ENCODE assay signal across 28 cellular contexts in the genomic region with DNA sequence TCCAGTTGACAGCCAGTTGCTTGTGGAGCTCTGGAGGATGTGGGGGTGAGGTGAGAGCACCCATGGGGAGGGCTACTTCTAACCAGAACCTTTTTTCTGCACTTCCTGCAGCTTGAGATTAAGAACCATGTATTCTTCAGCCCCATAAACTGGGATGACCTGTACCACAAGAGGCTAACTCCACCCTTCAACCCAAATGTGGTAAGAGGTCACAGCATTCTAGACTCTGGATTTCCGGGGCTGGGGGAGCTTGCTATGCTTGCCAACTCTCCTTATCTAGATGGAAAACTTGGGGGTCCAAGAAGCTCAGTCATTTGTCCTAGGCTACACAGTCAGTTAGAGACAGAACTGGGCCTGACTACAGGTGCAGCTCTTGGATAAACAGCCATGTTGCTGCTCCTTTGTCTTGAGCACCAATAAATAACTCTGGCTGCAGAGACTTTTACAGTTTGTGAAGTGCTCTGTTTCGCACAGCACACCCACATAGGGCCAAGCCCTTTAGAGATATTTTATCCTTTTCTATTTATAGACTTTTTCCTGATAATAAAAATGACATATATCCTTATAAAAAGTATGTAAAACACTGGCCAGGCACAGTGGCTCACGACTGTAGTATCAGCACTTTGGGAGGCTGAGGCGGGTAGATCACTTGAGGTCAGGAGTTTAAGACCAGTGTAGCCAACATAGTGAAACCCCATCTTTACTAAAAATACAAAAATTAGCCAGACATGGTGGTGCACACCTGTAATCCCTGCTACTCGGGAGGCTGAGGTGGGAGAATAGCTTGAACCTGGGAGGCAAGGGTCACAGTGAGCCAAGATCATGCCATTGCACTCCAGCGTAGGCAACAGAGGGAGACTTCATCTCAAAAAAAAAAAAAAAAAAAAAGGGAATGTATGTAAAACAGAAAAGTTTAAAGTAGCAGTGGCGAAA. TPM values are rescaled to one million over a fixed set of nuclear protein-coding genes. Genes with fewer than 3 reads are reported as not detected.
DNase-seq lines count a peak whose midpoint lies in the region; ATAC-seq and TF ChIP-seq lines count a peak whose summit lies in the region.
"Had no signal": no experiment of that assay in that cellular context is flagged by ENCODE, and none has a peak within 500 bp of the region (broad histone marks: within the 10 kb centered on the region; RNA-seq: fewer than 3 reads in every experiment).

No MANE protein-coding gene starts in this region.

- no peak for DNase-seq in activated naive CD8-positive, alpha-beta T cell treated with anti-CD3 and anti-CD28 coated beads, Interleukin-2, amount 10 ng/mL, durations not matched to agents 7 days and 5 days
- DNase-seq in activated naive CD8-positive, alpha-beta T cell treated with anti-CD3 and anti-CD28 coated beads for 36 hours = no peak
- DNase-seq in RPMI8226 = peak; percentile 25
- peak; percentile 89 for DNase-seq in fibroblast of villous mesenchyme (ENCODE audit: low read depth)
- DNase-seq in germinal center (ENCODE audit: low spot score) = no peak
- DNase-seq in NCI-H1105 treated with DMSO at 0.1 percent for 48 hours (lab: John Stamatoyannopoulos, UW) = no peak
- no peak for DNase-seq in hypothalamus (lab: John Stamatoyannopoulos, UW)
- DNase-seq in NCI-H187 treated with DMSO at 0.1 percent for 48 hours (lab: John Stamatoyannopoulos, UW) = no peak
- DNase-seq: activated CD4-positive, alpha-beta T cell treated with anti-CD3 and anti-CD28 coated beads for 36 hours; Calu3; endodermal cell; head of caudate nucleus; left ventricle myocardium superior; midbrain; NCI-H1694 treated with DMSO at 0.1 percent for 48 hours; NCI-H226; small intestine; stimulated activated CD4-positive, alpha-beta T cell treated with anti-CD3 and anti-CD28 coated beads, Interleukin-4, amount 100 ng/mL, for 1 hour; upper lobe of left lung had no signal

- POLR2A ChIA-PET in activated naive CD8-positive, alpha-beta T cell treated with anti-CD3 and anti-CD28 coated beads, Interleukin-2, amount 10 ng/mL, durations not matched to agents 7 days and 5 days (lab: Charles Lee) = no interaction called here

- peak; percentile 76 for ATAC-seq in activated naive CD8-positive, alpha-beta T cell treated with anti-CD3 and anti-CD28 coated beads, Interleukin-2, amount 10 ng/mL, durations not matched to agents 7 days and 5 days (ENCODE audit: low read depth)
- ATAC-seq: A549; activated CD4-positive, alpha-beta T cell treated with anti-CD3 and anti-CD28 coated beads for 36 hours; activated naive CD4-positive, alpha-beta T cell treated with anti-CD3 and anti-CD28 coated beads, Interleukin-2, amount 50 U/mL, for 72 hours; HCT116; left ventricle myocardium superior had no signal

- H3K4me3 ChIP-seq in fibroblast of villous mesenchyme (ENCODE audit: low read depth, low read length) = no peak overlapping the region
- H3K4me3 ChIP-seq: A549; BLaER1 treated with 17β-estradiol and CSF1 and Interleukin-3, amounts not matched to agents 10 nM and 100 nM; SK-N-MC; upper lobe of left lung had no signal

- H3K4me3 Mint-ChIP-seq in activated naive CD8-positive, alpha-beta T cell treated with anti-CD3 and anti-CD28 coated beads, Interleukin-2, amount 10 ng/mL, durations not matched to agents 7 days and 5 days = no peak overlapping the region
- no peak overlapping the region for H3K4me3 Mint-ChIP-seq in activated naive CD8-positive, alpha-beta T cell treated with anti-CD3 and anti-CD28 coated beads for 36 hours
- H3K4me3 Mint-ChIP-seq: activated CD4-positive, alpha-beta T cell treated with anti-CD3 and anti-CD28 coated beads for 36 hours; endodermal cell; stimulated activated naive CD8-positive, alpha-beta T cell treated with anti-CD3 and anti-CD28 coated beads, Interleukin-15, Interleukin-2, amounts not matched to agents 100 ng/mL and 50 ng/mL, for 24 hours had no signal

- H3K4me1 Mint-ChIP-seq in activated naive CD8-positive, alpha-beta T cell treated with anti-CD3 and anti-CD28 coated beads, Interleukin-2, amount 10 ng/mL, durations not matched to agents 7 days and 5 days = peaks cover 8% of the 10 kb centered on the region
- no peaks in the 10 kb centered on the region for H3K4me1 Mint-ChIP-seq in activated naive CD8-positive, alpha-beta T cell treated with anti-CD3 and anti-CD28 coated beads for 36 hours
- H3K4me1 Mint-ChIP-seq: activated CD4-positive, alpha-beta T cell treated with anti-CD3 and anti-CD28 coated beads for 36 hours had no signal

- TF ChIP-seq CTCF in fibroblast of villous mesenchyme (IDR thresholded peaks at IDR 0.05; ENCODE audit: insufficient read depth, low read depth, low read length) = no peak

- H3K27me3 Mint-ChIP-seq in activated naive CD8-positive, alpha-beta T cell treated with anti-CD3 and anti-CD28 coated beads, Interleukin-2, amount 10 ng/mL, durations not matched to agents 7 days and 5 days = peaks cover 4% of the 10 kb centered on the region
- H3K27me3 Mint-ChIP-seq in activated naive CD8-positive, alpha-beta T cell treated with anti-CD3 and anti-CD28 coated beads for 36 hours = no peaks in the 10 kb centered on the region
- H3K27me3 Mint-ChIP-seq: activated CD4-positive, alpha-beta T cell treated with anti-CD3 and anti-CD28 coated beads for 36 hours; stimulated activated naive CD8-positive, alpha-beta T cell treated with anti-CD3 and anti-CD28 coated beads, Interleukin-15, Interleukin-2, amounts not matched to agents 100 ng/mL and 50 ng/mL, for 24 hours had no signal

- no peak overlapping the region for H3K27ac Mint-ChIP-seq in activated naive CD8-positive, alpha-beta T cell treated with anti-CD3 and anti-CD28 coated beads, Interleukin-2, amount 10 ng/mL, durations not matched to agents 7 days and 5 days
- no peak overlapping the region for H3K27ac Mint-ChIP-seq in activated naive CD8-positive, alpha-beta T cell treated with anti-CD3 and anti-CD28 coated beads for 36 hours
- H3K27ac Mint-ChIP-seq: activated CD4-positive, alpha-beta T cell treated with anti-CD3 and anti-CD28 coated beads for 36 hours; activated naive CD4-positive, alpha-beta T cell treated with anti-CD3 and anti-CD28 coated beads, Interleukin-2, amount 50 U/mL, for 72 hours; endodermal cell; stimulated activated naive CD8-positive, alpha-beta T cell treated with anti-CD3 and anti-CD28 coated beads, Interleukin-15, Interleukin-2, amounts not matched to agents 100 ng/mL and 50 ng/mL, for 24 hours had no signal

- H3K9me3 Mint-ChIP-seq in activated naive CD8-positive, alpha-beta T cell treated with anti-CD3 and anti-CD28 coated beads, Interleukin-2, amount 10 ng/mL, durations not matched to agents 7 days and 5 days = no peaks in the 10 kb centered on the region
- no peaks in the 10 kb centered on the region for H3K9me3 Mint-ChIP-seq in activated naive CD8-positive, alpha-beta T cell treated with anti-CD3 and anti-CD28 coated beads for 36 hours
- H3K9me3 Mint-ChIP-seq: activated naive CD4-positive, alpha-beta T cell treated with anti-CD3 and anti-CD28 coated beads, Interleukin-2, amount 50 U/mL, for 72 hours; endodermal cell; stimulated activated naive CD8-positive, alpha-beta T cell treated with anti-CD3 and anti-CD28 coated beads, Interleukin-15, Interleukin-2, amounts not matched to agents 100 ng/mL and 50 ng/mL, for 24 hours had no signal

- no peaks in the 10 kb centered on the region for H3K36me3 Mint-ChIP-seq in activated naive CD8-positive, alpha-beta T cell treated with anti-CD3 and anti-CD28 coated beads, Interleukin-2, amount 10 ng/mL, durations not matched to agents 7 days and 5 days
- no peaks in the 10 kb centered on the region for H3K36me3 Mint-ChIP-seq in activated naive CD8-positive, alpha-beta T cell treated with anti-CD3 and anti-CD28 coated beads for 36 hours
- H3K36me3 Mint-ChIP-seq: activated naive CD4-positive, alpha-beta T cell treated with anti-CD3 and anti-CD28 coated beads, Interleukin-2, amount 50 U/mL, for 72 hours had no signal

RNA-seq across cellular contexts. Expression of a gene that starts 10.6 kb away (rescaled TPM):
- total RNA-seq in activated naive CD8-positive, alpha-beta T cell treated with anti-CD3 and anti-CD28 coated beads, Interleukin-2, amount 10 ng/mL, durations not matched to agents 7 days and 5 days = 10 to 100 TPM; 17.4 to 17.8 TPM
- total RNA-seq in activated naive CD8-positive, alpha-beta T cell treated with anti-CD3 and anti-CD28 coated beads for 36 hours = 10 to 100 TPM; 14.4 to 16.6 TPM
- 33.5 and 35.8 TPM in 2 replicates for total RNA-seq in fibroblast of villous mesenchyme

RNA-seq across cellular contexts. Expression of a gene that starts 21.3 kb away (rescaled TPM):
- total RNA-seq in activated naive CD8-positive, alpha-beta T cell treated with anti-CD3 and anti-CD28 coated beads, Interleukin-2, amount 10 ng/mL, durations not matched to agents 7 days and 5 days = under 1 TPM; 0.48 to 0.53 TPM
- under 1 TPM in 1 of 2 experiments, not detected in 1; 0.18 TPM for total RNA-seq in activated naive CD8-positive, alpha-beta T cell treated with anti-CD3 and anti-CD28 coated beads for 36 hours
- under 0.01 and 0.64 TPM in 2 replicates for total RNA-seq in fibroblast of villous mesenchyme
- total RNA-seq: HT1080, LHCN-M2, pulmonary artery endothelial cell had no signal

Comparison
In these comparisons a context has a peak if more than half of its experiments do, and no peak if none do; other contexts are left out.
1. DNase-seq: peak in RPMI8226 (single experiment) and fibroblast of villous mesenchyme (single experiment); none in activated naive CD8-positive, alpha-beta T cell treated with anti-CD3 and anti-CD28 coated beads, Interleukin-2, amount 10 ng/mL, durations not matched to agents 7 days and 5 days (single experiment), activated naive CD8-positive, alpha-beta T cell treated with anti-CD3 and anti-CD28 coated beads for 36 hours (single experiment), germinal center (single experiment), NCI-H1105 treated with DMSO at 0.1 percent for 48 hours (single experiment), hypothalamus (0 of 51) and NCI-H187 treated with DMSO at 0.1 percent for 48 hours (single experiment).